ENCODE assay signal across 8 cellular contexts in genomic region chr2:24049485-24050021, GRCh38. TPM values are rescaled to one million over a fixed set of nuclear protein-coding genes. Genes with fewer than 3 reads are reported as not detected.
DNase-seq lines count a peak whose midpoint lies in the region; ATAC-seq and TF ChIP-seq lines count a peak whose summit lies in the region.

TSS of gene FKBP1B (plus strand) at chr2:24049741. CDS start at chr2:24049850, 109 bp downstream.

- H3K4me2 ChIP-seq in fibroblast of lung (ENCODE audit: extremely low read depth, insufficient read depth, low read length) = peak within 1 kb of the TSS; percentile 96

- peak within 1 kb of the TSS; percentile 55 to 73 (median 63) for H3K4me3 ChIP-seq in fibroblast of lung (replicated peaks in 1 of 4; ENCODE audit: control extremely low read depth in 1 of 4, insufficient read depth in 1 of 4, low read depth in 3 of 4, low read length in 4 of 4)

- H3K36me3 Mint-ChIP-seq in activated T-cell treated with anti-CD3 and anti-CD28 coated beads, Interleukin-2, amount 50 U/mL, for 24 hours (ENCODE audit: low read depth) = peaks cover 5% of the 10 kb centered on the region
- no peaks in the 10 kb centered on the region for H3K36me3 Mint-ChIP-seq in natural killer cell treated with Interleukin-12 subunit alpha and Interleukin-12 subunit beta and Interleukin-15 and Interleukin-18, amount 100 ng/mL, for 72 hours

- peak; percentile 58 to 67 for ATAC-seq in natural killer cell treated with Interleukin-12 subunit alpha and Interleukin-12 subunit beta and Interleukin-15 and Interleukin-18, amount 100 ng/mL, for 72 hours
- ATAC-seq in GM21825 (IDR thresholded peaks at IDR 0.05; ENCODE audit: unreplicated experiment) = no peak

- peak within 1 kb of the TSS; percentile 76 for H2AFZ ChIP-seq in fibroblast of lung (ENCODE audit: low read length)

- peak; percentile 63 to 71 for DNase-seq in NCI-H2081 (lab: John Stamatoyannopoulos, UW)
- DNase-seq in NCI-H2081 treated with DMSO at 0.1 percent for 48 hours (lab: John Stamatoyannopoulos, UW) = no peak
- DNase-seq in NCI-H526 (lab: John Stamatoyannopoulos, UW) = peak; percentile 24 to 81
- DNase-seq in activated T-cell treated with anti-CD3 and anti-CD28 coated beads, Interleukin-2, amount 50 U/mL, for 24 hours = peak; percentile 68
- peak; percentile 41 to 66 for DNase-seq in fibroblast of lung (ENCODE audit: low read depth in 2 of 2)
- peak; percentile 79 for DNase-seq in natural killer cell treated with Interleukin-12 subunit alpha and Interleukin-12 subunit beta and Interleukin-15 and Interleukin-18, amount 100 ng/mL, for 72 hours (ENCODE audit: low spot score)

- peak within 1 kb of the TSS; percentile 48 for H3K9ac ChIP-seq in fibroblast of lung (ENCODE audit: insufficient read depth, low read length)

- no peak within 1 kb of the TSS for H3K4me3 Mint-ChIP-seq in activated T-cell treated with anti-CD3 and anti-CD28 coated beads, Interleukin-2, amount 50 U/mL, for 24 hours
- H3K4me3 Mint-ChIP-seq in natural killer cell treated with Interleukin-12 subunit alpha and Interleukin-12 subunit beta and Interleukin-15 and Interleukin-18, amount 100 ng/mL, for 72 hours = no peak within 1 kb of the TSS

- no peak within 1 kb of the TSS for H3K27ac Mint-ChIP-seq in activated T-cell treated with anti-CD3 and anti-CD28 coated beads, Interleukin-2, amount 50 U/mL, for 24 hours
- H3K27ac Mint-ChIP-seq in natural killer cell treated with Interleukin-12 subunit alpha and Interleukin-12 subunit beta and Interleukin-15 and Interleukin-18, amount 100 ng/mL, for 72 hours = no peak within 1 kb of the TSS

- no peaks in the 10 kb centered on the region for H3K9me3 ChIP-seq in fibroblast of lung (ENCODE audit: control insufficient read depth, insufficient read depth, low read depth, low read length)

- TF ChIP-seq CTCF in fibroblast of lung (conservative IDR thresholded peaks at IDR 0.05 in 1 of 2, IDR thresholded peaks at IDR 0.05 in 1 of 2; ENCODE audit: low read depth in 1 of 2, low read length in 2 of 2) = no peak

- H3K27me3 Mint-ChIP-seq in activated T-cell treated with anti-CD3 and anti-CD28 coated beads, Interleukin-2, amount 50 U/mL, for 24 hours = peaks cover 9% of the 10 kb centered on the region
- H3K27me3 Mint-ChIP-seq in natural killer cell treated with Interleukin-12 subunit alpha and Interleukin-12 subunit beta and Interleukin-15 and Interleukin-18, amount 100 ng/mL, for 72 hours = peaks cover 0 to 3% of the 10 kb centered on the region in 2 donors

- peaks cover 22% of the 10 kb centered on the region for H3K4me1 Mint-ChIP-seq in activated T-cell treated with anti-CD3 and anti-CD28 coated beads, Interleukin-2, amount 50 U/mL, for 24 hours (ENCODE audit: low read depth)
- peaks cover 22 to 28% of the 10 kb centered on the region in 2 donors for H3K4me1 Mint-ChIP-seq in natural killer cell treated with Interleukin-12 subunit alpha and Interleukin-12 subunit beta and Interleukin-15 and Interleukin-18, amount 100 ng/mL, for 72 hours (ENCODE audit: low read depth in 2 of 2)

- H3K36me3 ChIP-seq in fibroblast of lung (ENCODE audit: control insufficient read depth, insufficient read depth, low read length) = no peaks in the 10 kb centered on the region

- no peaks in the 10 kb centered on the region for H4K20me1 ChIP-seq in fibroblast of lung (ENCODE audit: control insufficient read depth, extremely low read depth, insufficient read depth, low read length)

- peaks cover 10% of the 10 kb centered on the region for H3K79me2 ChIP-seq in fibroblast of lung (ENCODE audit: control insufficient read depth, insufficient read depth, low read length)

- H3K9me3 Mint-ChIP-seq in activated T-cell treated with anti-CD3 and anti-CD28 coated beads, Interleukin-2, amount 50 U/mL, for 24 hours = no peaks in the 10 kb centered on the region
- H3K9me3 Mint-ChIP-seq in natural killer cell treated with Interleukin-12 subunit alpha and Interleukin-12 subunit beta and Interleukin-15 and Interleukin-18, amount 100 ng/mL, for 72 hours = no peaks in the 10 kb centered on the region

- no peak within 1 kb of the TSS for H3K27ac ChIP-seq in fibroblast of lung (ENCODE audit: insufficient read depth, low read length)
- H3K27ac ChIP-seq in temporal lobe (ENCODE audit: low read depth, low read length) = peak within 1 kb of the TSS; percentile 44

- no peaks in the 10 kb centered on the region for H3K27me3 ChIP-seq in fibroblast of lung (ENCODE audit: control insufficient read depth, insufficient read depth, low read length)

- H3K4me1 ChIP-seq in fibroblast of lung (ENCODE audit: control insufficient read depth, extremely low read depth, insufficient read depth, low read length) = peaks cover 2% of the 10 kb centered on the region

RNA-seq across cellular contexts. Expression of gene FKBP1B, which starts in this region (rescaled TPM):
- total RNA-seq in fibroblast of lung (4.9 and 12.1 TPM in 2 replicates), temporal lobe (76.5 TPM)
- polyA plus RNA-seq in fibroblast of lung = 11.9 and 18.0 TPM in 2 replicates
- 9.9 and 12.1 TPM in 2 replicates for polyA plus RNA-seq in fibroblast of lung (2012)
- 2.4 and 5.9 TPM in 2 replicates for polyA minus RNA-seq in fibroblast of lung (ENCODE audit: low replicate concordance)
- 1 to 10 TPM; 1.6 to 2.4 TPM for total RNA-seq in natural killer cell treated with Interleukin-12 subunit alpha and Interleukin-12 subunit beta and Interleukin-15 and Interleukin-18, amount 100 ng/mL, for 72 hours
